Comparison of ENCODE assay signal across 8 cellular contexts in the genomic region with DNA sequence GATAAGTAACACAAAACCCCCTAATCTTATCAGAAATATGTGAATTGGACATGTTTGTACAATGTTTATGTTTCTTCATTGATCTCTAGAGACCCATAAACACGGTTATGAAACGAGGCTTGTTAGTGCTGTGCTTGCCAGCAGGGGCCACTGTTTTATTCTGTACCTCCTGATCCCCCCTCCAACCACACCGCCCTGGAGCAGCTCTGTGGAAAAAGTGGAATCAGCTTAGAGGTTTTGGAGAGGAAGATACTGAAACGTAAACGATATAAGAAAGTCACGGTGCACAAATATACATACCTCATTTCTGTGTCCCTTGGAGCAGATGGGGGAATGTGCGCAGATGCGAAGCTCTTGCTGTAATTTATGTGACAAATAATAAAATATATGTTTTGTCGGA. TPM values are rescaled to one million over a fixed set of nuclear protein-coding genes. Genes with fewer than 3 reads are reported as not detected.
A peak's percentile ranks its signal among the peaks of the same experiment; 100 is the strongest.
DNase-seq lines count a peak whose midpoint lies in the region; ATAC-seq and TF ChIP-seq lines count a peak whose summit lies in the region.
"Not testable (repeated sequence)": the region's sequence is repeated elsewhere in the genome, so short reads cannot be mapped to it uniquely, and the experiment has no call there.

No MANE protein-coding gene starts in this region.

- not testable (repeated sequence) for H3F3A ChIP-seq in GM23248 (ENCODE audit: insufficient read depth)

- not testable (repeated sequence) for TF ChIP-seq CTCF in BE2C (IDR thresholded peaks at IDR 0.05; ENCODE audit: low read depth, low read length)

- not testable (repeated sequence) for H3K79me2 ChIP-seq in GM23248 (ENCODE audit: insufficient read depth)

- intact Hi-C loops in Right ventricle myocardium inferior (cut with DNase I): not testable (repeated sequence)

- not testable (repeated sequence) for H3K4me1 ChIP-seq in BE2C; GM23248 (ENCODE audit: insufficient read depth); SJCRH30

- not testable (repeated sequence) for H3K9me3 ChIP-seq in BE2C; GM23248 (ENCODE audit: low read depth); SJCRH30 (replicated peaks)

- ATAC-seq in Right ventricle myocardium inferior (peak; percentile 54), left lobe of liver (peak; percentile 69)

- H3K27me3 ChIP-seq in BE2C; GM23248 (replicated peaks; ENCODE audit: insufficient read depth); SJCRH30: not testable (repeated sequence)

- in situ Hi-C loops in GM23248 (cut with MboI): not testable (repeated sequence)

- not testable (repeated sequence) for H3K9ac ChIP-seq in GM23248

- peak; percentile 24 for DNase-seq in BE2C
- peak; percentile 22 for DNase-seq in GM23248
- DNase-seq in NCI-H2227 (lab: John Stamatoyannopoulos, UW; ENCODE audit: unreplicated experiment): peak; percentile 40
- peak; percentile 16 to 34 for DNase-seq in SJCRH30
- DNase-seq in cerebellar cortex (ENCODE audit: low spot score): peak; percentile 25
- DNase-seq in Right ventricle myocardium inferior (ENCODE audit: missing footprints); left lobe of liver (ENCODE audit: low spot score): not testable (repeated sequence)
- peak; percentile 22 for DNase-seq in retina

- H2AFZ ChIP-seq in GM23248: not testable (repeated sequence)

- WGBS in GM23248 (ENCODE audit: low coverage in 1 of 2, low lambda C conversion rate in 2 of 2, missing lambda C conversion rate in 2 of 2), 2 experiments: 56 to 58% methylated on average over 9 of the region's 9 CpGs

- H4K20me1 ChIP-seq in GM23248 (ENCODE audit: insufficient read depth): not testable (repeated sequence)

- not testable (repeated sequence) for H3K27ac ChIP-seq in GM23248, SJCRH30

- not testable (repeated sequence) for H3K4me2 ChIP-seq in GM23248 (ENCODE audit: unreplicated experiment)

- H3K9me2 ChIP-seq in GM23248 (ENCODE audit: insufficient read depth): not testable (repeated sequence)

- not testable (repeated sequence) for H3K4me3 ChIP-seq in BE2C (ENCODE audit: low read depth, low read length); GM23248; SJCRH30

- H3K36me3 ChIP-seq in BE2C; GM23248 (ENCODE audit: low read depth); SJCRH30: not testable (repeated sequence)

RNA-seq across cellular contexts. Expression of a gene that starts 8.1 kb away (rescaled TPM):
- polyA plus RNA-seq in BE2C (2012; ENCODE audit: insufficient read depth, insufficient read length, low read depth): 2.3 TPM
- 12.2 and 19.0 TPM in 2 replicates for total RNA-seq in GM23248 (2014; rRNA removed; shearing (Covaris generic))
- 5.7 and 6.5 TPM in 2 replicates for polyA plus RNA-seq in GM23248 (2016; fragmentation: Nextera tagmentation; extraction: Ambion mirVana)
- 15.7 and 15.8 TPM in 2 replicates for total RNA-seq in SJCRH30 (2014; rRNA removed; shearing (Covaris generic))
- total RNA-seq in Right ventricle myocardium inferior (3.8 TPM), left lobe of liver (2.9 TPM)

RNA-seq across cellular contexts. Expression of a gene that starts 28.7 kb away (rescaled TPM):
- polyA plus RNA-seq in BE2C (2012; ENCODE audit: insufficient read depth, insufficient read length, low read depth): 1.3 TPM
- 6.3 and 6.4 TPM in 2 replicates for total RNA-seq in GM23248 (2014; rRNA removed; shearing (Covaris generic))
- 4.6 and 5.5 TPM in 2 replicates for polyA plus RNA-seq in GM23248 (2016; fragmentation: Nextera tagmentation; extraction: Ambion mirVana)
- 14.3 and 15.4 TPM in 2 replicates for total RNA-seq in SJCRH30 (2014; rRNA removed; shearing (Covaris generic))
- total RNA-seq in Right ventricle myocardium inferior (4.6 TPM), left lobe of liver (3.9 TPM)

RNA-seq across cellular contexts. Expression of a gene that starts 43.8 kb away (rescaled TPM):
- polyA plus RNA-seq in BE2C (2012; ENCODE audit: insufficient read depth, insufficient read length, low read depth): 0.22 TPM
- 2.0 and 2.7 TPM in 2 replicates for total RNA-seq in GM23248 (2014; rRNA removed; shearing (Covaris generic))
- polyA plus RNA-seq in GM23248 (2016; fragmentation: Nextera tagmentation; extraction: Ambion mirVana): 1.0 and 1.4 TPM in 2 replicates
- total RNA-seq in SJCRH30 (2014; rRNA removed; shearing (Covaris generic)): 7.3 and 9.2 TPM in 2 replicates
- total RNA-seq in Right ventricle myocardium inferior: 1.1 TPM
- total RNA-seq in left lobe of liver: 0.70 TPM

RNA-seq across cellular contexts. Expression of a gene that starts 58.2 kb away (rescaled TPM):
- polyA plus RNA-seq in BE2C (2012; ENCODE audit: insufficient read depth, insufficient read length, low read depth): 0.46 TPM
- total RNA-seq in GM23248 (2014; rRNA removed; shearing (Covaris generic)): 3.6 and 7.6 TPM in 2 replicates
- polyA plus RNA-seq in GM23248 (2016; fragmentation: Nextera tagmentation; extraction: Ambion mirVana): 1.9 and 2.0 TPM in 2 replicates
- 12.2 and 14.7 TPM in 2 replicates for total RNA-seq in SJCRH30 (2014; rRNA removed; shearing (Covaris generic))
- total RNA-seq in Right ventricle myocardium inferior (4.8 TPM), left lobe of liver (1.2 TPM)
